11 cellular contexts compared by ENCODE assay signal in the genomic region with DNA sequence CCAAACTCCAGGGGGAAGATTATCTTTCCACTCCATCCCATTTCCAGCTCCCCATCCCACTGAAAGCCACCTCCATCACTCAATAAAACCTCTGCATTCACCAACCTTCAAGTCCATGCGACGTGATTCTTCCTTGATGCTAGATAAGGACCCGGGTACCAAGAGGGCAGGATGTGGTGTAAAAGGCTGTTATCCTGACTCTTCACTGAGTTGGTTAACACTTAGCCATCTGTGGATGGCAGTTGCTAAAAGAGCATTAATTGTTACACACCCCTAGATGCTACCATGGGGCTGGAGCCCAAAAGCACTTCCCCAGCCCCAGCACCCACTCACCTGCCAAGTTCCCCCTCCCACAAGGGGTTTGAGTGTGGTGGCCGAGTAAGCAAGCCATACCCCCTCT. TPM values are rescaled to one million over a fixed set of nuclear protein-coding genes. Genes with fewer than 3 reads are reported as not detected.
"Had no signal": no experiment of that assay in that cellular context is flagged by ENCODE, and none has a peak within 500 bp of the region (broad histone marks: within the 10 kb centered on the region; RNA-seq: fewer than 3 reads in every experiment).

No MANE protein-coding gene starts in this region.

- H3K4me3 ChIP-seq: GM23248, GM23338, HAP-1 had no signal

- ATAC-seq: GM23338, HCT116 had no signal

- DNase-seq: GM23248, GOT3, H7, H9, HCEC 1CT, HFFc6 had no signal

- H3K36me3 ChIP-seq: HAP-1 had no signal

- FAIRE-seq: H1, H54 had no signal

RNA-seq across cellular contexts. Expression of a gene that starts 53.4 kb away (rescaled TPM):
- total RNA-seq: GM23248, HFFc6 had no signal
- polyA plus RNA-seq: GM23248 had no signal
